ENCODE assay signal across 23 cellular contexts in the genomic region with DNA sequence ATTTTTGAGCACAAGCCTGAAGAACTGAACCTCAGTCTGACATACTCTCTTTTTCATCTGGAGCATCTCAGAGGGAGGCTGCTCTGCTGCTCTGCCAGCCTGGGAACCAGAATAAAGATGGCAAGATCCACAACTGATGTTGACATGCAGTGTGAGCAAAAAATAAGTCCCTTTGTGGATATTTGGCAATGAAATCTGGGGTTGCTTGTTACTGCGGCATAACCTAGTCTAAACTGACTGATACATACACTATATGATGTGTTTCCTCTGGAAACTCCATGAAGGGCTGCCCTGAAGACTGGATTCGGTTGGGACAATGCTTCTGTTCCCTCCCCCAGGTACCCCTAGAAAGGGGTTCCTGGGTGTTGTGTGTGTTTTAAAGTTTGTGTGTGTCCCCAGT.
A peak's percentile ranks its signal among the peaks of the same experiment; 100 is the strongest.
DNase-seq lines count a peak whose midpoint lies in the region; ATAC-seq and TF ChIP-seq lines count a peak whose summit lies in the region.
"Had no signal": no experiment of that assay in that cellular context is flagged by ENCODE, and none has a peak within 500 bp of the region (broad histone marks: within the 10 kb centered on the region; RNA-seq: fewer than 3 reads in every experiment).

No MANE protein-coding gene starts in this region.

- no peak for TF ChIP-seq CTCF in HCT116 (IDR thresholded peaks at IDR 0.05 in 2 of 3, conservative IDR thresholded peaks at IDR 0.05 in 1 of 3; ENCODE audit: borderline replicate concordance in 1 of 3, insufficient read depth in 1 of 3, low read depth in 2 of 3, low read length in 2 of 3)
- TF ChIP-seq CTCF in HEK293 (tag by site-specific recombination; IDR thresholded peaks at IDR 0.05), result no peak

- H3K4me1 ChIP-seq in HCT116 (ENCODE audit: control insufficient read depth in 1 of 2, insufficient read depth in 2 of 2, low read length in 2 of 2) (peaks cover 18 to 29% of the 10 kb centered on the region in 2 experiments), HEK293 (ENCODE audit: control insufficient read depth, insufficient read depth, low read length) (no peaks in the 10 kb centered on the region)
- H3K4me1 ChIP-seq: BE2C had no signal

- POLR2A ChIA-PET in HCT116 (lab: Charles Lee), result no interaction called here
- POLR2A ChIA-PET in HEK293 (lab: Yijun Ruan, JAX), result no interaction called here

- H3K79me2 ChIP-seq in HCT116 (ENCODE audit: insufficient read depth, low read length), result no peaks in the 10 kb centered on the region

- H3K9me2 ChIP-seq in HCT116 (ENCODE audit: insufficient read depth), result no peaks in the 10 kb centered on the region

- RAD21 ChIA-PET in HCT116 (lab: Charles Lee; ENCODE audit: low non-redundant PET in 1 of 2, low total read pairs in 2 of 2, uncharacterized antibody in 2 of 2, unreplicated experiment in 2 of 2), result no interaction called here

- peaks cover 23% of the 10 kb centered on the region for H3K4me1 Mint-ChIP-seq in stimulated activated memory B cell treated with anti-CD40 and anti-IgM and Interleukin-4, amounts not matched to agents 10 μg/mL and 1 μg/mL and 100 μg/mL, for 72 hours
- H3K4me1 Mint-ChIP-seq: CD4-positive, alpha-beta memory T cell; CD8-positive, alpha-beta memory T cell had no signal

- TF ChIP-seq RAD21 in HCT116 (IDR thresholded peaks at IDR 0.05; ENCODE audit: low read depth), result no peak

- peaks cover 0 to 13% of the 10 kb centered on the region in 2 experiments; a peak in 1 of 4 replicates for H3K9me3 ChIP-seq in HCT116 (ENCODE audit: control insufficient read depth in 1 of 2, insufficient read depth in 1 of 2, low read depth in 1 of 2, low read length in 2 of 2)
- H3K9me3 ChIP-seq in HEK293 (ENCODE audit: control insufficient read depth, insufficient read depth, low read depth, low read length), result no peaks in the 10 kb centered on the region
- H3K9me3 ChIP-seq: BE2C had no signal

- DNase-seq in HCT116 (ENCODE audit: low read depth, low spot score), result no peak
- DNase-seq in SW 1271 (lab: John Stamatoyannopoulos, UW), result no peak
- no peak for DNase-seq in NCI-H1105 (lab: John Stamatoyannopoulos, UW)
- DNase-seq: 8988T; ACHN; BE2C; C1 segment of cervical spinal cord; CD4-positive, alpha-beta memory T cell; CD4-positive, CD25-positive, alpha-beta regulatory T cell; CD8-positive, alpha-beta memory T cell; COR-L47; DMS 273 treated with DMSO at 0.1 percent for 48 hours; DMS153; DMS53; DMS79; DND-41; EL; GDM1 had no signal

- no peak overlapping the region for H3K4me3 Mint-ChIP-seq in stimulated activated memory B cell treated with anti-CD40 and anti-IgM and Interleukin-4, amounts not matched to agents 10 μg/mL and 1 μg/mL and 100 μg/mL, for 72 hours
- H3K4me3 Mint-ChIP-seq: CD4-positive, alpha-beta memory T cell; CD4-positive, CD25-positive, alpha-beta regulatory T cell; CD8-positive, alpha-beta memory T cell had no signal

- no TSS peak for BruUV-seq in HCT116 (replicated peaks; lab: Mats Ljungman, UMichigan)

- H3K27ac ChIP-seq in HCT116 (ENCODE audit: low read depth, low read length) (no peak overlapping the region), HEK293 (ENCODE audit: extremely low read depth, low read depth, low read length) (no peak overlapping the region)
- H3K27ac ChIP-seq: BLaER1 had no signal

- CTCF ChIA-PET in HCT116 (lab: Charles Lee), result no interaction called here
- CTCF ChIA-PET in HEK293 (lab: Yijun Ruan, JAX), result interaction anchor here (0.8 kb wide), 1 partner anchor 45 kb away, joined by 3 read pairs; no protein-coding TSS in a partner anchor

- H3K9me3 Mint-ChIP-seq in stimulated activated memory B cell treated with anti-CD40 and anti-IgM and Interleukin-4, amounts not matched to agents 10 μg/mL and 1 μg/mL and 100 μg/mL, for 72 hours, result peaks cover 7% of the 10 kb centered on the region
- H3K9me3 Mint-ChIP-seq: CD4-positive, CD25-positive, alpha-beta regulatory T cell; CD8-positive, alpha-beta memory T cell had no signal

- H3K36me3 ChIP-seq in HCT116 (ENCODE audit: control insufficient read depth in 1 of 2, insufficient read depth in 2 of 2, low read length in 2 of 2) (no peaks in the 10 kb centered on the region), HEK293 (ENCODE audit: control insufficient read depth in 2 of 2, insufficient read depth in 1 of 2, low read length in 2 of 2) (no peaks in the 10 kb centered on the region)
- H3K36me3 ChIP-seq: BE2C, BLaER1 had no signal

- H3K27me3 Mint-ChIP-seq in stimulated activated memory B cell treated with anti-CD40 and anti-IgM and Interleukin-4, amounts not matched to agents 10 μg/mL and 1 μg/mL and 100 μg/mL, for 72 hours, result peaks cover 10% of the 10 kb centered on the region

- no peak for TF ChIP-seq POLR2A in HCT116 (IDR thresholded peaks at IDR 0.05; ENCODE audit: borderline replicate concordance, extremely low read depth, insufficient read depth, insufficient read length)

- no peaks in the 10 kb centered on the region for H3K27me3 ChIP-seq in HCT116 (ENCODE audit: insufficient read depth, low read length)
- H3K27me3 ChIP-seq: BLaER1 had no signal

- intact Hi-C loops in HCT116 (cut with micrococcal nuclease), result no loop called here

- no peak for ATAC-seq in HCT116
- no peak for ATAC-seq in stimulated activated memory B cell treated with anti-CD40 and anti-IgM and Interleukin-4, amounts not matched to agents 10 μg/mL and 1 μg/mL and 100 μg/mL, for 72 hours
- ATAC-seq: GM12878 had no signal

- no peaks in the 10 kb centered on the region for H4K20me1 ChIP-seq in HCT116 (ENCODE audit: insufficient read depth)
- H4K20me1 ChIP-seq: BLaER1 had no signal

- H3K4me3 ChIP-seq in HCT116 (replicated peaks in 1 of 2; ENCODE audit: low read depth in 1 of 2, low read length in 2 of 2) (no peak overlapping the region), HEK293 (ENCODE audit: low read depth, low read length) (no peak overlapping the region)
- H3K4me3 ChIP-seq: BLaER1, GM12878 had no signal

- no peak overlapping the region for H3K9ac ChIP-seq in HCT116 (ENCODE audit: low read length)
- H3K9ac ChIP-seq: BLaER1 had no signal

- peak overlapping the region; percentile 35 for H3K27ac Mint-ChIP-seq in stimulated activated memory B cell treated with anti-CD40 and anti-IgM and Interleukin-4, amounts not matched to agents 10 μg/mL and 1 μg/mL and 100 μg/mL, for 72 hours
- H3K27ac Mint-ChIP-seq: CD4-positive, alpha-beta memory T cell had no signal

- no peak overlapping the region for H3K4me2 ChIP-seq in HCT116 (ENCODE audit: low read length)
- H3K4me2 ChIP-seq: BLaER1 had no signal

- peaks cover 6% of the 10 kb centered on the region for H3K36me3 Mint-ChIP-seq in stimulated activated memory B cell treated with anti-CD40 and anti-IgM and Interleukin-4, amounts not matched to agents 10 μg/mL and 1 μg/mL and 100 μg/mL, for 72 hours
- H3K36me3 Mint-ChIP-seq: CD14-positive monocyte; CD4-positive, alpha-beta memory T cell; CD4-positive, CD25-positive, alpha-beta regulatory T cell had no signal

- no peak overlapping the region for H2AFZ ChIP-seq in HCT116 (ENCODE audit: low read depth, low read length, poor library complexity, severe bottlenecking)

TF ChIP-seq in HCT116, 20 proteins besides CTCF, POLR2A, EP300 and RAD21:
- TF ChIP-seq YY1 (IDR thresholded peaks at IDR 0.05; ENCODE audit: extremely low read depth, insufficient replicate concordance, low read depth, low read length), result no peak
- TF ChIP-seq SP1 (IDR thresholded peaks at IDR 0.05; ENCODE audit: low read depth), result no peak
- peak; percentile 17; the same call in 1 of the 2 replicates for TF ChIP-seq CBX3 (IDR thresholded peaks at IDR 0.05; ENCODE audit: low read depth)

TF ChIP-seq in HEK293, 187 proteins besides CTCF, POLR2A, EP300 and RAD21:
- TF ChIP-seq RBAK (tag by site-specific recombination; IDR thresholded peaks at IDR 0.05) (peak; percentile 82), ZNF561 (tag by site-specific recombination; IDR thresholded peaks at IDR 0.05; ENCODE audit: borderline replicate concordance) (no peak), ZNF274 (IDR thresholded peaks at IDR 0.05; ENCODE audit: low read length) (no peak), ZNF274 (tag by site-specific recombination; IDR thresholded peaks at IDR 0.05; ENCODE audit: borderline replicate concordance) (no peak)
